In genomic region chr19:18521692-18522123, GRCh38 we compare ENCODE assay signal across 8 cellular contexts. TPM values are rescaled to one million over a fixed set of nuclear protein-coding genes. Genes with fewer than 3 reads are reported as not detected.
A peak's percentile ranks its signal among the peaks of the same experiment; 100 is the strongest.
DNase-seq lines count a peak whose midpoint lies in the region; TF ChIP-seq lines count a peak whose summit lies in the region.

TSS of gene ELL (minus strand) at chr19:18522070. CDS start at chr19:18522055, 15 bp downstream.

- H3K4me3 ChIP-seq in OCI-LY3 (ENCODE audit: low read length) (peak within 1 kb of the TSS; percentile 85), epithelial cell of esophagus (ENCODE audit: low read length) (peak within 1 kb of the TSS; percentile 83)

- peaks cover 6% of the 10 kb centered on the region for H3K36me3 Mint-ChIP-seq in activated naive CD4-positive, alpha-beta T cell treated with anti-CD3 and anti-CD28 coated beads, Interleukin-2, amount 10 ng/mL, durations not matched to agents 7 days and 5 days
- no peaks in the 10 kb centered on the region for H3K36me3 Mint-ChIP-seq in neural crest cell (ENCODE audit: low read depth)

- no peak for DNase-seq in activated naive CD4-positive, alpha-beta T cell treated with anti-CD3 and anti-CD28 coated beads, Interleukin-2, amount 10 ng/mL, durations not matched to agents 7 days and 5 days
- DNase-seq in activated naive CD4-positive, alpha-beta T cell treated with Interleukin-2 at 50 U/mL for 16 hours = no peak
- DNase-seq in epithelial cell of esophagus (ENCODE audit: low read depth) (no peak), neural crest cell (ENCODE audit: low read depth, low spot score) (no peak), LoVo (ENCODE audit: low spot score) (no peak), GM19238 (ENCODE audit: insufficient read length, low spot score) (no peak), NCI-H2107 treated with DMSO at 0.1 percent for 48 hours (lab: John Stamatoyannopoulos, UW; ENCODE audit: unreplicated experiment) (no peak)

- H3K27me3 ChIP-seq in OCI-LY3 (ENCODE audit: low read depth, low read length) = no peaks in the 10 kb centered on the region

- H2AFZ ChIP-seq in OCI-LY3 (ENCODE audit: low read depth, low read length) = peak within 1 kb of the TSS; percentile 33; the same call in 1 of the 2 replicates

- peaks cover 51% of the 10 kb centered on the region for H3K79me2 ChIP-seq in OCI-LY3 (ENCODE audit: low read length)

- H3K4me1 Mint-ChIP-seq in activated naive CD4-positive, alpha-beta T cell treated with anti-CD3 and anti-CD28 coated beads, Interleukin-2, amount 10 ng/mL, durations not matched to agents 7 days and 5 days = peaks cover 29% of the 10 kb centered on the region
- H3K4me1 Mint-ChIP-seq in neural crest cell = peaks cover 21% of the 10 kb centered on the region

- peak within 1 kb of the TSS; percentile 89 for H3K27ac Mint-ChIP-seq in activated naive CD4-positive, alpha-beta T cell treated with anti-CD3 and anti-CD28 coated beads, Interleukin-2, amount 10 ng/mL, durations not matched to agents 7 days and 5 days
- H3K27ac Mint-ChIP-seq in neural crest cell (ENCODE audit: unreplicated experiment) = peak within 1 kb of the TSS; percentile 93

- peak within 1 kb of the TSS; percentile 91 for H3K9ac ChIP-seq in OCI-LY3 (ENCODE audit: low read length)

- H3K27me3 Mint-ChIP-seq in activated naive CD4-positive, alpha-beta T cell treated with anti-CD3 and anti-CD28 coated beads, Interleukin-2, amount 10 ng/mL, durations not matched to agents 7 days and 5 days = no peaks in the 10 kb centered on the region
- no peaks in the 10 kb centered on the region for H3K27me3 Mint-ChIP-seq in neural crest cell (ENCODE audit: low read depth)

- CTCF ChIA-PET in activated naive CD4-positive, alpha-beta T cell treated with anti-CD3 and anti-CD28 coated beads, Interleukin-2, amount 10 ng/mL, durations not matched to agents 7 days and 5 days (lab: Charles Lee) = interaction anchor here (1.1 to 5.0 kb wide), 13 partner anchors 15 to 326 kb away, joined by 3 to 32 read pairs (median 10); partner anchors contain the start of genes REX1BD and UBA52

- peak within 1 kb of the TSS; percentile 98 for H3K4me3 Mint-ChIP-seq in activated naive CD4-positive, alpha-beta T cell treated with anti-CD3 and anti-CD28 coated beads, Interleukin-2, amount 10 ng/mL, durations not matched to agents 7 days and 5 days
- peak within 1 kb of the TSS; percentile 98 for H3K4me3 Mint-ChIP-seq in neural crest cell

- TF ChIP-seq CTCF in OCI-LY3 (IDR thresholded peaks at IDR 0.05; ENCODE audit: low read depth, low read length) = no peak
- TF ChIP-seq CTCF in epithelial cell of esophagus (IDR thresholded peaks at IDR 0.05; ENCODE audit: insufficient read depth, low read depth, low read length, missing control alignments) = no peak
- no peak for TF ChIP-seq CTCF in neural crest cell (conservative IDR thresholded peaks at IDR 0.05)

- no peaks in the 10 kb centered on the region for H3K9me3 Mint-ChIP-seq in activated naive CD4-positive, alpha-beta T cell treated with anti-CD3 and anti-CD28 coated beads, Interleukin-2, amount 10 ng/mL, durations not matched to agents 7 days and 5 days
- H3K9me3 Mint-ChIP-seq in neural crest cell = no peaks in the 10 kb centered on the region

- no peaks in the 10 kb centered on the region for H3K9me3 ChIP-seq in OCI-LY3 (ENCODE audit: insufficient read depth, low read length)

- H3K27ac ChIP-seq in OCI-LY3 (ENCODE audit: low read length) = peak within 1 kb of the TSS; percentile 82

- peak within 1 kb of the TSS; percentile 83 for H3K4me2 ChIP-seq in OCI-LY3 (ENCODE audit: low read length)

- peaks cover 6% of the 10 kb centered on the region for H3K36me3 ChIP-seq in OCI-LY3 (replicated peaks; ENCODE audit: low read depth, low read length)

- peaks cover 35% of the 10 kb centered on the region for H4K20me1 ChIP-seq in OCI-LY3 (ENCODE audit: insufficient read depth, low read length)

- H3K4me1 ChIP-seq in OCI-LY3 (ENCODE audit: low read length) = peaks cover 26% of the 10 kb centered on the region

RNA-seq across cellular contexts. Expression of gene ELL, which starts in this region (rescaled TPM):
- total RNA-seq in neural crest cell = 11.1 and 14.2 TPM in 2 replicates
